1 cellular context compared by ENCODE assay signal in the genomic region with DNA sequence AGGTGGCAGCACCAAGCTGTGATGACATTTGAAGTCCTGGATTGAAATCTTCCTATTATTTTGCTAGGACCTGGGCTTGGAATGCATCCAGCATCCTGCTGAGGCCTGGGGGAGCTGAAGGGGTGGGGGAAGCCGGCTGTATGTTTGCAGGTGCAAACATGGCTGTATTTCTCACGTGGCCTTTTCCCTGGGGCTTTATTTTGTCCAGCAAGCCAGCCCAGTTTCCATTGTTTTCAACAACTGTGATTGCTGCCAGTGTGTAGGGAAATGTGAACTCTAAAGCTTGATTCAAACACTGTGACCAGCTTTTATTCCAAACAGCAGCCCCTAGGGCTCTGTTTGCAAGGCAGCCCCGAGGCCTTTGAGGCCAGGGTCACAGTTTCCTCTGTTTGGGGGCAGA.
TF ChIP-seq lines count a peak whose summit lies in the region.

No MANE protein-coding gene starts in this region.

TF ChIP-seq in GM23338, 12 proteins besides CTCF, POLR2A, EP300 and RAD21 (continued from another document):
- TF ChIP-seq, protein P1, sequence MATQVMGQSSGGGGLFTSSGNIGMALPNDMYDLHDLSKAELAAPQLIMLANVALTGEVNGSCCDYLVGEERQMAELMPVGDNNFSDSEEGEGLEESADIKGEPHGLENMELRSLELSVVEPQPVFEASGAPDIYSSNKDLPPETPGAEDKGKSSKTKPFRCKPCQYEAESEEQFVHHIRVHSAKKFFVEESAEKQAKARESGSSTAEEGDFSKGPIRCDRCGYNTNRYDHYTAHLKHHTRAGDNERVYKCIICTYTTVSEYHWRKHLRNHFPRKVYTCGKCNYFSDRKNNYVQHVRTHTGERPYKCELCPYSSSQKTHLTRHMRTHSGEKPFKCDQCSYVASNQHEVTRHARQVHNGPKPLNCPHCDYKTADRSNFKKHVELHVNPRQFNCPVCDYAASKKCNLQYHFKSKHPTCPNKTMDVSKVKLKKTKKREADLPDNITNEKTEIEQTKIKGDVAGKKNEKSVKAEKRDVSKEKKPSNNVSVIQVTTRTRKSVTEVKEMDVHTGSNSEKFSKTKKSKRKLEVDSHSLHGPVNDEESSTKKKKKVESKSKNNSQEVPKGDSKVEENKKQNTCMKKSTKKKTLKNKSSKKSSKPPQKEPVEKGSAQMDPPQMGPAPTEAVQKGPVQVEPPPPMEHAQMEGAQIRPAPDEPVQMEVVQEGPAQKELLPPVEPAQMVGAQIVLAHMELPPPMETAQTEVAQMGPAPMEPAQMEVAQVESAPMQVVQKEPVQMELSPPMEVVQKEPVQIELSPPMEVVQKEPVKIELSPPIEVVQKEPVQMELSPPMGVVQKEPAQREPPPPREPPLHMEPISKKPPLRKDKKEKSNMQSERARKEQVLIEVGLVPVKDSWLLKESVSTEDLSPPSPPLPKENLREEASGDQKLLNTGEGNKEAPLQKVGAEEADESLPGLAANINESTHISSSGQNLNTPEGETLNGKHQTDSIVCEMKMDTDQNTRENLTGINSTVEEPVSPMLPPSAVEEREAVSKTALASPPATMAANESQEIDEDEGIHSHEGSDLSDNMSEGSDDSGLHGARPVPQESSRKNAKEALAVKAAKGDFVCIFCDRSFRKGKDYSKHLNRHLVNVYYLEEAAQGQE (IDR thresholded peaks at IDR 0.05; ENCODE audit: unreplicated experiment), result no peak
- no peak for TF ChIP-seq EZH2 (IDR thresholded peaks at IDR 0.05; ENCODE audit: low read depth, unreplicated experiment)
